8 cellular contexts compared by ENCODE assay signal in genomic region chr19:29665215-29665825, GRCh38. TPM values are rescaled to one million over a fixed set of nuclear protein-coding genes. Genes with fewer than 3 reads are reported as not detected.
DNase-seq lines count a peak whose midpoint lies in the region; ATAC-seq and TF ChIP-seq lines count a peak whose summit lies in the region.

PLEKHF1 (plus strand) TSS chr19:29665461; CDS start chr19:29673840, 8,379 bp downstream.

- peak within 1 kb of the TSS; percentile 87 for H3K4me3 Mint-ChIP-seq in activated CD4-positive, alpha-beta T cell treated with anti-CD3 and anti-CD28 coated beads for 36 hours

- CTCF ChIA-PET in AG04450 (lab: Charles Lee), result interaction anchor here (0.6 to 4.0 kb wide), 4 partner anchors 25 to 54 kb away, joined by 3 to 28 read pairs (median 14); no protein-coding TSS in a partner anchor
- CTCF ChIA-PET in activated CD4-positive, alpha-beta T cell treated with anti-CD3 and anti-CD28 coated beads for 36 hours (lab: Charles Lee), result interaction anchor here (0.6 to 5.2 kb wide), 9 partner anchors 10 to 59 kb away, joined by 3 to 55 read pairs (median 5); partner anchors contain the start of genes C19orf12 and POP4

- peak within 1 kb of the TSS; percentile 81 for H3K27ac ChIP-seq in AG04450 (ENCODE audit: low read depth, low read length)

- TF ChIP-seq CTCF in AG04450 (IDR thresholded peaks at IDR 0.05; ENCODE audit: low read depth, low read length), result no peak
- no peak for TF ChIP-seq CTCF in choroid plexus epithelial cell (conservative IDR thresholded peaks at IDR 0.05; ENCODE audit: low read depth, low read length)

- DNase-seq in AG04450 (ENCODE audit: low read depth, low spot score), result no peak
- DNase-seq in NCI-H2227 treated with DMSO at 0.1 percent for 48 hours (lab: John Stamatoyannopoulos, UW), result peak; percentile 94
- peak; percentile 92 for DNase-seq in activated CD4-positive, alpha-beta T cell treated with anti-CD3 and anti-CD28 coated beads for 36 hours
- peak; percentile 70 for DNase-seq in choroid plexus epithelial cell (ENCODE audit: low read depth)
- DNase-seq in left colon, result peak; percentile 85 to 94
- DNase-seq in stimulated activated CD4-positive, alpha-beta T cell treated with anti-CD3 and anti-CD28 coated beads, Interleukin-1b, Interleukin-23, amount 100 ng/mL, for 4 hours (ENCODE audit: low read depth in 2 of 2), result peak; percentile 69 to 87

- POLR2A ChIA-PET in AG04450 (lab: Yijun Ruan, JAX), result interaction anchor here (0.8 to 1.1 kb wide), 3 partner anchors 50 to 59 kb away, joined by 3 to 6 read pairs (median 4); partner anchors contain the start of genes C19orf12 and POP4
- POLR2A ChIA-PET in activated CD4-positive, alpha-beta T cell treated with anti-CD3 and anti-CD28 coated beads for 36 hours (lab: Charles Lee), result interaction anchor here (0.9 to 1.4 kb wide), 3 partner anchors 46 to 59 kb away, joined by 4 to 7 read pairs (median 6); partner anchors contain the start of genes C19orf12 and POP4

- H3K9me3 Mint-ChIP-seq in activated CD4-positive, alpha-beta T cell treated with anti-CD3 and anti-CD28 coated beads for 36 hours (ENCODE audit: low read depth), result no peaks in the 10 kb centered on the region

- ATAC-seq in GM18520 (IDR thresholded peaks at IDR 0.05; ENCODE audit: unreplicated experiment), result peak; percentile 91
- ATAC-seq in HG03039 (IDR thresholded peaks at IDR 0.05; ENCODE audit: unreplicated experiment), result peak; percentile 89
- peak; percentile 76 for ATAC-seq in activated CD4-positive, alpha-beta T cell treated with anti-CD3 and anti-CD28 coated beads for 36 hours
- ATAC-seq in left colon, result peak; percentile 95

- H3K27me3 Mint-ChIP-seq in activated CD4-positive, alpha-beta T cell treated with anti-CD3 and anti-CD28 coated beads for 36 hours, result no peaks in the 10 kb centered on the region

- H3K36me3 Mint-ChIP-seq in activated CD4-positive, alpha-beta T cell treated with anti-CD3 and anti-CD28 coated beads for 36 hours (ENCODE audit: low read depth), result peaks cover 22% of the 10 kb centered on the region

- no peaks in the 10 kb centered on the region; the same call in 1 of the 2 replicates for H3K9me3 ChIP-seq in AG04450 (ENCODE audit: control insufficient read depth, insufficient read depth, low read length)

- H3K4me3 ChIP-seq in AG04450 (ENCODE audit: low read depth, low read length) (peak within 1 kb of the TSS; percentile 81), choroid plexus epithelial cell (ENCODE audit: low read depth, low read length) (peak within 1 kb of the TSS; percentile 81)

- peak within 1 kb of the TSS; percentile 96 for H3K27ac Mint-ChIP-seq in activated CD4-positive, alpha-beta T cell treated with anti-CD3 and anti-CD28 coated beads for 36 hours

- intact Hi-C loops in activated CD4-positive, alpha-beta T cell treated with anti-CD3 and anti-CD28 coated beads for 36 hours (cut with DNase I, micrococcal nuclease), result loop anchor here (1.0 to 10.0 kb wide), 11 partner anchors 15 to 1549 kb away; partner anchors contain the start of genes C19orf12 (in 1 of the 2), POP4 (in 1 of the 2), UQCRFS1 (in 1 of the 2) and URI1 (in 1 of the 2)
- intact Hi-C loops in left colon (cut with DNase I, micrococcal nuclease), result no loop called here

- H3K27me3 ChIP-seq in AG04450 (ENCODE audit: control insufficient read depth, insufficient read depth, low read length), result no peaks in the 10 kb centered on the region

- peaks cover 71% of the 10 kb centered on the region for H3K4me1 Mint-ChIP-seq in activated CD4-positive, alpha-beta T cell treated with anti-CD3 and anti-CD28 coated beads for 36 hours

RNA-seq across cellular contexts. Expression of gene PLEKHF1, which starts in this region (rescaled TPM):
- polyA plus RNA-seq in AG04450 (2011; rRNA removed), result 5.4 and 6.4 TPM in 2 replicates
- polyA minus RNA-seq in AG04450 (2011; rRNA and poly(A)+ RNA removed), result 7.9 and 10.2 TPM in 2 replicates
- total RNA-seq in activated CD4-positive, alpha-beta T cell treated with anti-CD3 and anti-CD28 coated beads for 36 hours, result 10 to 100 TPM; 25.4 to 26.6 TPM
- total RNA-seq in left colon, result 1 to 10 TPM; 2.8 to 3.7 TPM

Comparison
In these comparisons a context has a peak if more than half of its experiments do, and no peak if none do; other contexts are left out.
1. RNA of gene PLEKHF1 (total RNA-seq): 25.4 to 26.6 TPM in activated CD4-positive, alpha-beta T cell treated with anti-CD3 and anti-CD28 coated beads for 36 hours; 2.8 to 3.7 TPM in left colon; every median in the first group is over 4 times any median in the second.
2. intact Hi-C loops: an anchor here in activated CD4-positive, alpha-beta T cell treated with anti-CD3 and anti-CD28 coated beads for 36 hours (1.0 to 10.0 kb wide); none called in left colon.
3. Peak in every context shown above with its lines, with median percentiles within 50 percentile points of each other: ATAC-seq.